ENCODE assay signal across 28 cellular contexts in genomic region chr13:99834246-99834645, GRCh38.
DNase-seq lines count a peak whose midpoint lies in the region; ATAC-seq, FAIRE-seq and TF ChIP-seq lines count a peak whose summit lies in the region.
"Had no signal": no experiment of that assay in that cellular context is flagged by ENCODE, and none has a peak within 500 bp of the region (broad histone marks: within the 10 kb centered on the region; RNA-seq: fewer than 3 reads in every experiment).

No MANE protein-coding gene starts in this region.

- no peaks in the 10 kb centered on the region for H3K4me1 ChIP-seq in foreskin keratinocyte
- H3K4me1 ChIP-seq in spleen: no peaks in the 10 kb centered on the region
- H3K4me1 ChIP-seq: A549; BLaER1 treated with 17β-estradiol and CSF1 and Interleukin-3, amounts not matched to agents 10 nM and 100 nM had no signal

- intact Hi-C loops in spleen (cut with DNase I; ENCODE audit: low total_unique reads): no loop called here

- DNase-seq in ELR (ENCODE audit: low read depth) (peak; percentile 17), RCC 7860 (ENCODE audit: low spot score) (peak; percentile 62), foreskin keratinocyte (no peak), NCI-H187 (lab: John Stamatoyannopoulos, UW) (no peak), GF-D8 (lab: John Stamatoyannopoulos, UW) (no peak), spleen (no peak)
- DNase-seq: AML-193; CD4-positive, alpha-beta memory T cell; COR-L47; DMS53; EL; H9; HFFc6; KBM-7; MG63; NCI-H1105 treated with DMSO at 0.1 percent for 48 hours; NCI-H146; NCI-H2081; NCI-H2227 treated with DMSO at 0.1 percent for 48 hours; NCI-H526 treated with DMSO at 0.1 percent for 48 hours; SHP77 treated with DMSO at 0.1 percent for 48 hours had no signal

- H3K4me3 ChIP-seq in spleen: no peak overlapping the region
- H3K4me3 ChIP-seq: A549; BLaER1 treated with 17β-estradiol and CSF1 and Interleukin-3, amounts not matched to agents 10 nM and 100 nM; MG63; SK-N-MC had no signal

- H3K27me3 ChIP-seq in foreskin keratinocyte: no peaks in the 10 kb centered on the region
- H3K27me3 ChIP-seq in spleen (replicated peaks in 1 of 7): no peaks in the 10 kb centered on the region
- H3K27me3 ChIP-seq: BLaER1 treated with 17β-estradiol and CSF1 and Interleukin-3, amounts not matched to agents 10 nM and 100 nM; MG63 had no signal

- no peak overlapping the region for H3K27ac ChIP-seq in foreskin keratinocyte
- H3K27ac ChIP-seq in spleen: no peak overlapping the region
- H3K27ac ChIP-seq: A549; BLaER1 treated with 17β-estradiol and CSF1 and Interleukin-3, amounts not matched to agents 10 nM and 100 nM; RWPE1; SK-N-MC had no signal

- TF ChIP-seq CTCF in foreskin keratinocyte (conservative IDR thresholded peaks at IDR 0.05) (no peak), spleen (IDR thresholded peaks at IDR 0.05 in 8 of 11, conservative IDR thresholded peaks at IDR 0.05 in 3 of 11) (no peak)

- H3K36me3 ChIP-seq in spleen: no peaks in the 10 kb centered on the region
- H3K36me3 ChIP-seq: BLaER1 treated with 17β-estradiol and CSF1 and Interleukin-3, amounts not matched to agents 10 nM and 100 nM; MG63 had no signal

- H3K9me3 ChIP-seq in spleen: no peaks in the 10 kb centered on the region
- H3K9me3 ChIP-seq: A549; BLaER1 treated with 17β-estradiol and CSF1 and Interleukin-3, amounts not matched to agents 10 nM and 100 nM; MG63 had no signal

- peak; percentile 28 for FAIRE-seq in RCC 7860 (lab: Jason Lieb, UNC)
- FAIRE-seq: A549, GM12892, GM19239 had no signal

- TF ChIP-seq POLR2A in spleen (IDR thresholded peaks at IDR 0.05): no peak

- ATAC-seq in foreskin keratinocyte (peak; percentile 51), GM19023 (IDR thresholded peaks at IDR 0.05; ENCODE audit: unreplicated experiment) (no peak)
- ATAC-seq: A549 had no signal

- WGBS in spleen, 5 donors: 69 to 74% (median 71%) methylated on average over 2 to 3 of the region's 3 CpGs

Comparison
In these comparisons a context has a peak if more than half of its experiments do, and no peak if none do; other contexts are left out.
1. DNase-seq: peak in ELR (single experiment) and RCC 7860 (single experiment); none in foreskin keratinocyte (0 of 2), NCI-H187 (0 of 2), GF-D8 (single experiment) and spleen (single experiment).